1 cellular context compared by ENCODE assay signal in genomic region chr18:35116784-35117318, GRCh38.
TF ChIP-seq lines count a peak whose summit lies in the region.

No MANE protein-coding gene starts in this region.

TF ChIP-seq in K562, 482 proteins besides CTCF, POLR2A, EP300 and RAD21 (continued from another document):
- no peak for TF ChIP-seq TBL1XR1 (IDR thresholded peaks at IDR 0.05; ENCODE audit: low read length in 2 of 2)
- peak; percentile 38 for TF ChIP-seq MEIS2 (IDR thresholded peaks at IDR 0.05; ENCODE audit: partially characterized antibody)
- TF ChIP-seq ZNF449 (CRISPR knock-in tag; IDR thresholded peaks at IDR 0.05) = no peak
- peak; percentile 51; the same call in 1 of the 2 replicates for TF ChIP-seq C11orf30 (IDR thresholded peaks at IDR 0.05; ENCODE audit: low read depth)
- TF ChIP-seq CHD2 (IDR thresholded peaks at IDR 0.05; ENCODE audit: low read depth, low read length) = no peak
- TF ChIP-seq RFX7 (CRISPR knock-in tag; IDR thresholded peaks at IDR 0.05) = no peak
- TF ChIP-seq PBX2 (CRISPR knock-in tag; IDR thresholded peaks at IDR 0.05; ENCODE audit: low read depth) = no peak
- peak; percentile 56 for TF ChIP-seq PBX2 (tag; conservative IDR thresholded peaks at IDR 0.05; ENCODE audit: low read depth)
- no peak for TF ChIP-seq EZH2 (IDR thresholded peaks at IDR 0.05; ENCODE audit: borderline replicate concordance, low read depth, low read length)
- TF ChIP-seq ZNF668 (CRISPR knock-in tag; IDR thresholded peaks at IDR 0.05) = no peak
- no peak for TF ChIP-seq ZNF324 (CRISPR knock-in tag; IDR thresholded peaks at IDR 0.05)
- no peak for TF ChIP-seq NR2C2 (CRISPR knock-in tag; IDR thresholded peaks at IDR 0.05)
- no peak for TF ChIP-seq NR2C2 (tag; IDR thresholded peaks at IDR 0.05)
- no peak for TF ChIP-seq HNRNPL (IDR thresholded peaks at IDR 0.05; ENCODE audit: low read depth, low read length)
- no peak for TF ChIP-seq ZNF212 (CRISPR knock-in tag; IDR thresholded peaks at IDR 0.05)
